In the genomic region with DNA sequence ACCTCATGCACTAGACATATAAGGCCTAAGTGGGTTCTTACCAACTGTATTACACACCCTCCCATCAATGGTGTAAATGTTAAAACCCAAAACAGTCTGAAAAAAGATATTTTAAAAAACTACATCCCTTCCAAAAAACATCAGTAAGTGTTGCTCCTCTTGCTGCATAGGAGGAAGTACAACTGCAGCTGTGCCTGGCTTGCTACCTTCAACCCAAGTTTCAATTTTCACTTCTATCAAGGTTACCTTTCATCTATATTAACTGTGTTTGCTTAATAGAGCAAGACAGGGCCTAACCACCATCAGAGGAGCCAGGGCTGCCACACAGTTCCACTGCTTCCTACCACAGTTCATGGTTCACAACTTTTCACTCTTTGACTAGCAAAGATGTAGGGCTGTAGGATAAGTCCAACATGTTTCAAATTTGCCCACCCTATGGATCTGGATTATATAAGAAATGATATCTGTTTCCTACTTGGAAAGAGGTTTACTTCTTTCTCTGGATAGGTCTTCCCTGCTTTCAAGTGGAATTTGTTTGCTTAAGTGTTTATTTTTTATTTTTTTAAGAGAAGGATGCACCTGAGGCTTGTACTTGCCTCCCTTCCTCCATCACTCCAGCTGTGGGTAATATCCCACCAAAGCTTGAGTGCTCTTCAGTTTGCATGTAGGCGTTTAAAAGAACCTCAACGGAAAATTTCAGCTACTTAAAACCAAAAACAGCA, we compare ENCODE assay signal across 9 cellular contexts. TPM values are rescaled to one million over a fixed set of nuclear protein-coding genes. Genes with fewer than 3 reads are reported as not detected.
DNase-seq lines count a peak whose midpoint lies in the region; ATAC-seq and TF ChIP-seq lines count a peak whose summit lies in the region.
"Had no signal": no experiment of that assay in that cellular context is flagged by ENCODE, and none has a peak within 500 bp of the region (broad histone marks: within the 10 kb centered on the region; RNA-seq: fewer than 3 reads in every experiment).

No MANE protein-coding gene starts in this region.

- peak overlapping the region; percentile 72 for H3K9ac ChIP-seq in OCI-LY3 (ENCODE audit: low read length)

- H3K27ac ChIP-seq in OCI-LY3 (ENCODE audit: low read length), result peak overlapping the region; percentile 98
- H3K27ac ChIP-seq in stomach, result no peak overlapping the region
- no peak overlapping the region for H3K27ac ChIP-seq in caudate nucleus (ENCODE audit: low read depth, low read length)

- peak; percentile 88 for ATAC-seq in HG02642 (IDR thresholded peaks at IDR 0.05; ENCODE audit: poor library complexity, unreplicated experiment)
- ATAC-seq: K562 had no signal

- TF ChIP-seq POLR2A in stomach (IDR thresholded peaks at IDR 0.05), result no peak
- no peak for TF ChIP-seq POLR2A in erythroblast (IDR thresholded peaks at IDR 0.05; ENCODE audit: low read length)

- peak overlapping the region; percentile 65 for H3K4me2 ChIP-seq in OCI-LY3 (ENCODE audit: low read length)

- peaks cover 66% of the 10 kb centered on the region for H3K79me2 ChIP-seq in OCI-LY3 (ENCODE audit: low read length)

- WGBS in stomach, 5 donors, result 79 to 94% (median 82%) methylated on average over 2 of the region's 2 CpGs

- H3K4me1 ChIP-seq in OCI-LY3 (ENCODE audit: low read length) (peaks cover 62% of the 10 kb centered on the region), stomach (no peaks in the 10 kb centered on the region)

- peaks cover 29% of the 10 kb centered on the region for H3K36me3 ChIP-seq in OCI-LY3 (replicated peaks; ENCODE audit: low read depth, low read length)
- no peaks in the 10 kb centered on the region for H3K36me3 ChIP-seq in stomach

- TF ChIP-seq CTCF in OCI-LY3 (IDR thresholded peaks at IDR 0.05; ENCODE audit: low read depth, low read length), result no peak
- no peak for TF ChIP-seq CTCF in stomach (IDR thresholded peaks at IDR 0.05)

- peak; percentile 23 for DNase-seq in activated CD4-positive, alpha-beta T cell treated with anti-CD3 and anti-CD28 coated beads, Interleukin-2, amount 50 U/mL, for 1 hour
- no peak for DNase-seq in activated CD4-positive, alpha-beta T cell treated with anti-CD3 and anti-CD28 coated beads for 48 hours
- DNase-seq in stomach (peak; percentile 37), erythroblast (lab: John Stamatoyannopoulos, UW) (no peak), caudate nucleus (lab: John Stamatoyannopoulos, UW) (no peak), T-helper 9 cell (no peak)

- no peak overlapping the region for H2AFZ ChIP-seq in OCI-LY3 (ENCODE audit: low read depth, low read length)

- TF ChIP-seq EP300 in stomach (IDR thresholded peaks at IDR 0.05), result no peak

- no peaks in the 10 kb centered on the region for H3K27me3 ChIP-seq in OCI-LY3 (ENCODE audit: low read depth, low read length)
- H3K27me3 ChIP-seq in stomach, result peaks cover 0 to 8% (median 0%) of the 10 kb centered on the region in 3 donors

- no peaks in the 10 kb centered on the region for H3K9me3 ChIP-seq in OCI-LY3 (ENCODE audit: insufficient read depth, low read length)
- H3K9me3 ChIP-seq in stomach, result no peaks in the 10 kb centered on the region

- intact Hi-C loops in stomach (cut with DNase I; ENCODE audit: low total_unique reads), result no loop called here

- H4K20me1 ChIP-seq in OCI-LY3 (ENCODE audit: insufficient read depth, low read length), result no peaks in the 10 kb centered on the region

- H3K4me3 ChIP-seq in OCI-LY3 (ENCODE audit: low read length), result peak overlapping the region; percentile 44
- H3K4me3 ChIP-seq in stomach, result no peak overlapping the region
- H3K4me3 ChIP-seq: K562 had no signal

RNA-seq across cellular contexts. Expression of a gene that starts 56.7 kb away (rescaled TPM):
- total RNA-seq in stomach, result 10 to 100 TPM in 3 of 5 donors, 1 to 10 TPM in 2; 2.3 to 43.9 (median 31.2) TPM
- polyA plus RNA-seq in stomach, result 10 to 100 TPM in 2 of 3 donors, 1 to 10 TPM in 1; 9.5 to 34.7 (median 14.7) TPM

Comparison
In these comparisons a context has a peak if more than half of its experiments do, and no peak if none do; other contexts are left out.
1. DNase-seq: peak in activated CD4-positive, alpha-beta T cell treated with anti-CD3 and anti-CD28 coated beads, Interleukin-2, amount 50 U/mL, for 1 hour (single experiment) and stomach (single experiment); none in activated CD4-positive, alpha-beta T cell treated with anti-CD3 and anti-CD28 coated beads for 48 hours (single experiment), erythroblast (0 of 2), caudate nucleus (0 of 61) and T-helper 9 cell (single experiment).